ENCODE assay signal across 1 cellular context in genomic region chr7:7848245-7848644, GRCh38.
TF ChIP-seq lines count a peak whose summit lies in the region.

No MANE protein-coding gene starts in this region.

TF ChIP-seq in HepG2, 621 proteins besides CTCF, POLR2A, EP300 and RAD21 (continued from another document):
- TF ChIP-seq ZNF142 (CRISPR knock-in tag; IDR thresholded peaks at IDR 0.05) (no peak), NR0B2 (CRISPR knock-in tag; IDR thresholded peaks at IDR 0.05) (no peak), BCL6 (CRISPR knock-in tag; IDR thresholded peaks at IDR 0.05) (no peak)
TF ChIP-seq in HepG2: peak in this region for 0.
